In the genomic region with DNA sequence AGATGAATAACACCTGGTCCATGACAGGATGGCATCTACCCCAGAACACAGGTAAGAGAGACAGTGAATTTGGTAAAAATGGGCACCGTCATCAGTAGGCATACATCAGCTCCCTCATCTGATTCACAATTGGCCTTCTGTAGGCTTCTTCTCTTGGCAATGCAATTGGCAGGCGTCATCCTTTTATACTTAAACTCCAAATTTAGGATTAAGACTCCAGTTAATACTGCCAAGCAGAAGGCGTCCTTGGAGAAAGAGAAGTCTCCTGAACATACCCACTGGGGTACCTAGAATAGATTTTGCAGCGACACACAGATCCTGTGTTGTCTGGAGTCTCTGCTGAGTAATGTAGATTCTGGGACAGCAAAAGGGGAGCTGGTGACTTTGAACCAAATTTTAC, we compare ENCODE assay signal across 8 cellular contexts. TPM values are rescaled to one million over a fixed set of nuclear protein-coding genes. Genes with fewer than 3 reads are reported as not detected.
DNase-seq lines count a peak whose midpoint lies in the region; ATAC-seq and TF ChIP-seq lines count a peak whose summit lies in the region.

No MANE protein-coding gene starts in this region.

- H3K36me3 Mint-ChIP-seq in chondrocyte (ENCODE audit: low read depth) = no peaks in the 10 kb centered on the region
- peaks cover 0 to 3% (median 0%) of the 10 kb centered on the region in 5 donors for H3K36me3 Mint-ChIP-seq in naive thymus-derived CD4-positive, alpha-beta T cell

- H3K9me3 ChIP-seq in naive thymus-derived CD4-positive, alpha-beta T cell (ENCODE audit: control insufficient read depth in 2 of 3, low read length in 3 of 3) = no peaks in the 10 kb centered on the region

- ATAC-seq in GM18867 (IDR thresholded peaks at IDR 0.05; ENCODE audit: unreplicated experiment) (peak; percentile 13), HG02678 (IDR thresholded peaks at IDR 0.05; ENCODE audit: unreplicated experiment) (no peak)
- ATAC-seq in naive thymus-derived CD4-positive, alpha-beta T cell = no peak

- no peaks in the 10 kb centered on the region for H4K20me1 ChIP-seq in KMS-11 (ENCODE audit: insufficient read depth)

- no peaks in the 10 kb centered on the region for H3K27me3 ChIP-seq in KMS-11 (ENCODE audit: insufficient read depth, low read depth)
- no peaks in the 10 kb centered on the region for H3K27me3 ChIP-seq in naive thymus-derived CD4-positive, alpha-beta T cell (ENCODE audit: control insufficient read depth in 2 of 2, insufficient read depth in 2 of 2, low read length in 2 of 2)

- H3K4me1 ChIP-seq in KMS-11 (ENCODE audit: low read depth, poor library complexity, severe bottlenecking) = peaks cover 12% of the 10 kb centered on the region
- peaks cover 0 to 5% of the 10 kb centered on the region in 2 donors for H3K4me1 ChIP-seq in naive thymus-derived CD4-positive, alpha-beta T cell (ENCODE audit: control insufficient read depth in 2 of 2, insufficient read depth in 2 of 2, low read length in 2 of 2)

- H3K9ac ChIP-seq in KMS-11 = peak overlapping the region; percentile 97; the same call in 1 of the 2 replicates

- no peaks in the 10 kb centered on the region for H3K9me3 Mint-ChIP-seq in chondrocyte (ENCODE audit: low read depth)
- H3K9me3 Mint-ChIP-seq in naive thymus-derived CD4-positive, alpha-beta T cell = no peaks in the 10 kb centered on the region

- H3K27ac ChIP-seq in KMS-11 = no peak overlapping the region; the same call in 1 of the 2 replicates
- peak overlapping the region; percentile 61 for H3K27ac ChIP-seq in naive thymus-derived CD4-positive, alpha-beta T cell (ENCODE audit: low read depth, low read length)

- H2AFZ ChIP-seq in KMS-11 (ENCODE audit: low read depth) = peak overlapping the region; percentile 87

- TF ChIP-seq CTCF in KMS-11 (conservative IDR thresholded peaks at IDR 0.05; ENCODE audit: low read depth, low read length) (no peak), chondrocyte (IDR thresholded peaks at IDR 0.05) (no peak), GM20000 (IDR thresholded peaks at IDR 0.05; ENCODE audit: extremely low read depth, missing control alignments) (no peak)

- H3K36me3 ChIP-seq in KMS-11 (ENCODE audit: insufficient read depth) = no peaks in the 10 kb centered on the region
- no peaks in the 10 kb centered on the region for H3K36me3 ChIP-seq in naive thymus-derived CD4-positive, alpha-beta T cell (ENCODE audit: control insufficient read depth in 2 of 3, insufficient read depth in 3 of 3, low read length in 3 of 3)

- H3K4me2 ChIP-seq in KMS-11 = peak overlapping the region; percentile 75; the same call in 1 of the 2 replicates

- no peak overlapping the region for H3K4me3 ChIP-seq in KMS-11 (IDR thresholded peaks at IDR 0.05; ENCODE audit: insufficient read depth, low read depth, low read length)
- H3K4me3 ChIP-seq in naive thymus-derived CD4-positive, alpha-beta T cell (ENCODE audit: low read length) = peak overlapping the region; percentile 99

- H3K4me1 Mint-ChIP-seq in chondrocyte (ENCODE audit: low read depth) = peaks cover 17% of the 10 kb centered on the region
- peaks cover 5 to 24% (median 22%) of the 10 kb centered on the region in 7 donors for H3K4me1 Mint-ChIP-seq in naive thymus-derived CD4-positive, alpha-beta T cell

- intact Hi-C loops in naive thymus-derived CD4-positive, alpha-beta T cell (cut with micrococcal nuclease) = loop anchor here (1.0 to 5.0 kb wide), 5 partner anchors 77 to 567 kb away; partner anchors contain the start of genes DCAF17 (in 1 of the 2), DLX2 (in 1 of the 2), HAT1 (in 1 of the 2) and METTL8 (in 1 of the 2)

- H3K4me3 Mint-ChIP-seq in chondrocyte (ENCODE audit: unreplicated experiment) = peak overlapping the region; percentile 94
- H3K4me3 Mint-ChIP-seq in naive thymus-derived CD4-positive, alpha-beta T cell = peak overlapping the region; percentile 73 to 99 (median 87)

- POLR2A ChIA-PET in naive thymus-derived CD4-positive, alpha-beta T cell (lab: Charles Lee) = interaction anchor here (0.5 kb wide), 1 partner anchor 111 kb away, joined by 3 read pairs; no protein-coding TSS in a partner anchor

- H3K27me3 Mint-ChIP-seq in chondrocyte (ENCODE audit: low read depth) = no peaks in the 10 kb centered on the region
- H3K27me3 Mint-ChIP-seq in naive thymus-derived CD4-positive, alpha-beta T cell = peaks cover 6 to 27% (median 12%) of the 10 kb centered on the region in 5 donors

- CTCF ChIA-PET in naive thymus-derived CD4-positive, alpha-beta T cell (lab: Charles Lee) = no interaction called here

- H3K27ac Mint-ChIP-seq in chondrocyte (ENCODE audit: unreplicated experiment) = peak overlapping the region; percentile 74
- H3K27ac Mint-ChIP-seq in naive thymus-derived CD4-positive, alpha-beta T cell = peak overlapping the region in 8 of 9 donors; percentile 6 to 94 (median 72)

- DNase-seq in chondrocyte (ENCODE audit: low spot score) = no peak
- DNase-seq in naive thymus-derived CD4-positive, alpha-beta T cell = peak in 1 of 9 donors; percentile 1
- no peak for DNase-seq in GM20000 (ENCODE audit: low spot score)
- no peak for DNase-seq in NCI-H226
- DNase-seq in kidney tubule cell (ENCODE audit: low spot score) = no peak

- H3K79me2 ChIP-seq in KMS-11 (ENCODE audit: insufficient read depth, low read depth) = no peaks in the 10 kb centered on the region

RNA-seq across cellular contexts. Expression of gene METAP1D, which starts 0.6 kb away (rescaled TPM):
- 4.5 to 9.9 TPM (median 4.6 TPM) in 3 replicates for total RNA-seq in chondrocyte
- total RNA-seq in naive thymus-derived CD4-positive, alpha-beta T cell = 10 to 100 TPM in 3 of 5 experiments, 1 to 10 TPM in 2; 5.3 to 12.2 (median 11.6) TPM
- 1 to 10 TPM; 3.3 to 4.0 TPM for polyA plus RNA-seq in naive thymus-derived CD4-positive, alpha-beta T cell
